ENCODE assay signal across 8 cellular contexts in genomic region chr19:18521692-18522123, GRCh38. TPM values are rescaled to one million over a fixed set of nuclear protein-coding genes. Genes with fewer than 3 reads are reported as not detected.
DNase-seq lines count a peak whose midpoint lies in the region; ATAC-seq and TF ChIP-seq lines count a peak whose summit lies in the region.

TSS of gene ELL (minus strand) at chr19:18522070. CDS start at chr19:18522055, 15 bp downstream.

- peak within 1 kb of the TSS; percentile 73 for H3K9ac ChIP-seq in iPS-18a (ENCODE audit: low read length)

- no peak within 1 kb of the TSS for H3K27ac ChIP-seq in iPS-18a (ENCODE audit: low read length)

- H3K27ac Mint-ChIP-seq in activated naive CD8-positive, alpha-beta T cell treated with anti-CD3 and anti-CD28 coated beads for 36 hours: peak within 1 kb of the TSS; percentile 92
- H3K27ac Mint-ChIP-seq in stimulated activated naive B cell treated with anti-CD40 and anti-IgM and Interleukin-4, amounts not matched to agents 10 μg/mL and 1 μg/mL and 100 μg/mL, for 72 hours: peak within 1 kb of the TSS; percentile 99

- no peaks in the 10 kb centered on the region for H3K9me3 Mint-ChIP-seq in activated naive CD8-positive, alpha-beta T cell treated with anti-CD3 and anti-CD28 coated beads for 36 hours
- H3K9me3 Mint-ChIP-seq in stimulated activated naive B cell treated with anti-CD40 and anti-IgM and Interleukin-4, amounts not matched to agents 10 μg/mL and 1 μg/mL and 100 μg/mL, for 72 hours: no peaks in the 10 kb centered on the region

- H3K4me1 ChIP-seq in iPS-18a (ENCODE audit: control insufficient read depth, low read depth, low read length): peaks cover 4% of the 10 kb centered on the region

- ATAC-seq in HG02943 (IDR thresholded peaks at IDR 0.05; ENCODE audit: low read depth, unreplicated experiment): peak; percentile 21
- peak; percentile 5 to 13 for ATAC-seq in stimulated activated naive B cell treated with anti-CD40 and anti-IgM and Interleukin-4, amounts not matched to agents 10 μg/mL and 1 μg/mL and 100 μg/mL, for 72 hours (replicated peaks)

- no peaks in the 10 kb centered on the region for H3K36me3 Mint-ChIP-seq in activated naive CD8-positive, alpha-beta T cell treated with anti-CD3 and anti-CD28 coated beads for 36 hours
- peaks cover 2 to 9% of the 10 kb centered on the region in 2 donors for H3K36me3 Mint-ChIP-seq in stimulated activated naive B cell treated with anti-CD40 and anti-IgM and Interleukin-4, amounts not matched to agents 10 μg/mL and 1 μg/mL and 100 μg/mL, for 72 hours

- H3K4me3 Mint-ChIP-seq in activated naive CD8-positive, alpha-beta T cell treated with anti-CD3 and anti-CD28 coated beads for 36 hours: peak within 1 kb of the TSS; percentile 96
- H3K4me3 Mint-ChIP-seq in stimulated activated naive B cell treated with anti-CD40 and anti-IgM and Interleukin-4, amounts not matched to agents 10 μg/mL and 1 μg/mL and 100 μg/mL, for 72 hours: peak within 1 kb of the TSS; percentile 92 to 95

- peaks cover 3% of the 10 kb centered on the region for H3K4me1 Mint-ChIP-seq in activated naive CD8-positive, alpha-beta T cell treated with anti-CD3 and anti-CD28 coated beads for 36 hours
- H3K4me1 Mint-ChIP-seq in stimulated activated naive B cell treated with anti-CD40 and anti-IgM and Interleukin-4, amounts not matched to agents 10 μg/mL and 1 μg/mL and 100 μg/mL, for 72 hours: peaks cover 20 to 36% of the 10 kb centered on the region in 2 donors

- H3K4me3 ChIP-seq in GM12864 (ENCODE audit: low read depth, low read length) (peak within 1 kb of the TSS; percentile 97), iPS-18a (ENCODE audit: low read length) (peak within 1 kb of the TSS; percentile 92)

- H3K27me3 Mint-ChIP-seq in activated naive CD8-positive, alpha-beta T cell treated with anti-CD3 and anti-CD28 coated beads for 36 hours: no peaks in the 10 kb centered on the region
- no peaks in the 10 kb centered on the region for H3K27me3 Mint-ChIP-seq in stimulated activated naive B cell treated with anti-CD40 and anti-IgM and Interleukin-4, amounts not matched to agents 10 μg/mL and 1 μg/mL and 100 μg/mL, for 72 hours

- H3K9me3 ChIP-seq in iPS-18a (ENCODE audit: control insufficient read depth, low read depth, low read length): no peaks in the 10 kb centered on the region

- H3K27me3 ChIP-seq in iPS-18a (ENCODE audit: control insufficient read depth, insufficient read depth, low read length): peaks cover 4% of the 10 kb centered on the region

- DNase-seq in GM12864 (ENCODE audit: low read depth) (no peak), NCI-H2196 treated with DMSO at 0.1 percent for 48 hours (lab: John Stamatoyannopoulos, UW; ENCODE audit: unreplicated experiment) (no peak), GM20000 (ENCODE audit: low spot score) (no peak)
- DNase-seq in activated naive CD8-positive, alpha-beta T cell treated with anti-CD3 and anti-CD28 coated beads for 36 hours: no peak
- DNase-seq in stimulated activated naive B cell treated with anti-CD40 and anti-IgM and Interleukin-4, amounts not matched to agents 10 μg/mL and 1 μg/mL and 100 μg/mL, for 72 hours: no peak
- DNase-seq in activated CD8-positive, alpha-beta memory T cell treated with anti-CD3 and anti-CD28 coated beads, Interleukin-2, amount 50 U/mL, for 4 hours: no peak

- H3K36me3 ChIP-seq in iPS-18a (ENCODE audit: control insufficient read depth, low read depth, low read length): no peaks in the 10 kb centered on the region

- TF ChIP-seq CTCF in GM12864 (IDR thresholded peaks at IDR 0.05; ENCODE audit: low read depth, low read length, missing control alignments): no peak
- TF ChIP-seq CTCF in GM20000 (IDR thresholded peaks at IDR 0.05; ENCODE audit: extremely low read depth, missing control alignments): no peak

RNA-seq across cellular contexts. Expression of gene ELL, which starts in this region (rescaled TPM):
- total RNA-seq in activated naive CD8-positive, alpha-beta T cell treated with anti-CD3 and anti-CD28 coated beads for 36 hours: 10 to 100 TPM; 20.0 to 21.0 TPM
